11 cellular contexts compared by ENCODE assay signal in genomic region chr3:114336122-114336697, GRCh38. TPM values are rescaled to one million over a fixed set of nuclear protein-coding genes. Genes with fewer than 3 reads are reported as not detected.
DNase-seq lines count a peak whose midpoint lies in the region; ATAC-seq and TF ChIP-seq lines count a peak whose summit lies in the region.
"Had no signal": no experiment of that assay in that cellular context is flagged by ENCODE, and none has a peak within 500 bp of the region (broad histone marks: within the 10 kb centered on the region; RNA-seq: fewer than 3 reads in every experiment).

No MANE protein-coding gene starts in this region.

- H3K27ac Mint-ChIP-seq in activated CD4-positive, alpha-beta memory T cell treated with anti-CD3 and anti-CD28 coated beads for 36 hours, result peak overlapping the region; percentile 70
- H3K27ac Mint-ChIP-seq in activated CD4-positive, alpha-beta memory T cell treated with anti-CD3 and anti-CD28 coated beads, Interleukin-2, amount 10 ng/mL, durations not matched to agents 7 days and 5 days, result no peak overlapping the region
- peak overlapping the region; percentile 100 for H3K27ac Mint-ChIP-seq in stimulated activated memory B cell treated with anti-CD40 and anti-IgM and Interleukin-4, amounts not matched to agents 10 μg/mL and 1 μg/mL and 100 μg/mL, for 72 hours

- H3K9me3 Mint-ChIP-seq in activated CD4-positive, alpha-beta memory T cell treated with anti-CD3 and anti-CD28 coated beads for 36 hours, result no peaks in the 10 kb centered on the region
- peaks cover 6% of the 10 kb centered on the region for H3K9me3 Mint-ChIP-seq in activated CD4-positive, alpha-beta memory T cell treated with anti-CD3 and anti-CD28 coated beads, Interleukin-2, amount 10 ng/mL, durations not matched to agents 7 days and 5 days
- H3K9me3 Mint-ChIP-seq in stimulated activated memory B cell treated with anti-CD40 and anti-IgM and Interleukin-4, amounts not matched to agents 10 μg/mL and 1 μg/mL and 100 μg/mL, for 72 hours, result no peaks in the 10 kb centered on the region

- POLR2A ChIA-PET in activated CD4-positive, alpha-beta memory T cell treated with anti-CD3 and anti-CD28 coated beads for 36 hours (lab: Charles Lee), result interaction anchor here (1.3 kb wide), 1 partner anchor 29 kb away, joined by 5 read pairs; no protein-coding TSS in a partner anchor
- POLR2A ChIA-PET in activated CD4-positive, alpha-beta memory T cell treated with anti-CD3 and anti-CD28 coated beads, Interleukin-2, amount 10 ng/mL, durations not matched to agents 7 days and 5 days (lab: Charles Lee), result interaction anchor here (1.1 to 2.4 kb wide), 2 partner anchors 28 to 123 kb away, joined by 3 to 6 read pairs; no protein-coding TSS in a partner anchor

- peak; percentile 14 for TF ChIP-seq CTCF in epithelial cell of esophagus (IDR thresholded peaks at IDR 0.05; ENCODE audit: insufficient read depth, low read depth, low read length, missing control alignments)

- H3K36me3 Mint-ChIP-seq in activated CD4-positive, alpha-beta memory T cell treated with anti-CD3 and anti-CD28 coated beads for 36 hours, result peaks cover 12% of the 10 kb centered on the region
- peaks cover 11% of the 10 kb centered on the region for H3K36me3 Mint-ChIP-seq in activated CD4-positive, alpha-beta memory T cell treated with anti-CD3 and anti-CD28 coated beads, Interleukin-2, amount 10 ng/mL, durations not matched to agents 7 days and 5 days (ENCODE audit: low read depth)
- peaks cover 69% of the 10 kb centered on the region for H3K36me3 Mint-ChIP-seq in stimulated activated memory B cell treated with anti-CD40 and anti-IgM and Interleukin-4, amounts not matched to agents 10 μg/mL and 1 μg/mL and 100 μg/mL, for 72 hours

- no peak for ATAC-seq in stimulated activated memory B cell treated with anti-CD40 and anti-IgM and Interleukin-4, amounts not matched to agents 10 μg/mL and 1 μg/mL and 100 μg/mL, for 72 hours
- no peak for ATAC-seq in HG02884 (IDR thresholded peaks at IDR 0.05; ENCODE audit: unreplicated experiment)

- DNase-seq in activated CD4-positive, alpha-beta memory T cell treated with anti-CD3 and anti-CD28 coated beads for 36 hours, result no peak
- no peak for DNase-seq in activated CD4-positive, alpha-beta memory T cell treated with anti-CD3 and anti-CD28 coated beads, Interleukin-2, amount 10 ng/mL, durations not matched to agents 7 days and 5 days
- peak; percentile 21 for DNase-seq in OCI-M1 (lab: John Stamatoyannopoulos, UW)
- DNase-seq in epithelial cell of esophagus (ENCODE audit: low read depth), result no peak
- no peak for DNase-seq in NCI-H510A treated with DMSO at 0.1 percent for 48 hours (lab: John Stamatoyannopoulos, UW)
- DNase-seq in AG20443 (ENCODE audit: low spot score), result no peak
- DNase-seq: activated CD4-positive, alpha-beta T cell treated with anti-CD3 and anti-CD28 coated beads, Interleukin-2, amount 50 U/mL, for 48 hours; NCI-H146 had no signal

- H3K4me3 Mint-ChIP-seq in activated CD4-positive, alpha-beta memory T cell treated with anti-CD3 and anti-CD28 coated beads for 36 hours, result no peak overlapping the region
- no peak overlapping the region for H3K4me3 Mint-ChIP-seq in activated CD4-positive, alpha-beta memory T cell treated with anti-CD3 and anti-CD28 coated beads, Interleukin-2, amount 10 ng/mL, durations not matched to agents 7 days and 5 days
- H3K4me3 Mint-ChIP-seq in stimulated activated memory B cell treated with anti-CD40 and anti-IgM and Interleukin-4, amounts not matched to agents 10 μg/mL and 1 μg/mL and 100 μg/mL, for 72 hours, result no peak overlapping the region

- intact Hi-C loops in activated CD4-positive, alpha-beta memory T cell treated with anti-CD3 and anti-CD28 coated beads for 36 hours (cut with micrococcal nuclease), result loop anchor here (5.0 kb wide), 1 partner anchor 589 kb away; the partner anchor contains the start of genes ATP6V1A and NAA50

- H3K4me1 Mint-ChIP-seq in activated CD4-positive, alpha-beta memory T cell treated with anti-CD3 and anti-CD28 coated beads for 36 hours (ENCODE audit: low read depth), result peaks cover 75% of the 10 kb centered on the region
- peaks cover 59% of the 10 kb centered on the region for H3K4me1 Mint-ChIP-seq in activated CD4-positive, alpha-beta memory T cell treated with anti-CD3 and anti-CD28 coated beads, Interleukin-2, amount 10 ng/mL, durations not matched to agents 7 days and 5 days
- peaks cover 53% of the 10 kb centered on the region for H3K4me1 Mint-ChIP-seq in stimulated activated memory B cell treated with anti-CD40 and anti-IgM and Interleukin-4, amounts not matched to agents 10 μg/mL and 1 μg/mL and 100 μg/mL, for 72 hours

- no peaks in the 10 kb centered on the region for H3K27me3 Mint-ChIP-seq in activated CD4-positive, alpha-beta memory T cell treated with anti-CD3 and anti-CD28 coated beads for 36 hours
- no peaks in the 10 kb centered on the region for H3K27me3 Mint-ChIP-seq in activated CD4-positive, alpha-beta memory T cell treated with anti-CD3 and anti-CD28 coated beads, Interleukin-2, amount 10 ng/mL, durations not matched to agents 7 days and 5 days
- no peaks in the 10 kb centered on the region for H3K27me3 Mint-ChIP-seq in stimulated activated memory B cell treated with anti-CD40 and anti-IgM and Interleukin-4, amounts not matched to agents 10 μg/mL and 1 μg/mL and 100 μg/mL, for 72 hours

- CTCF ChIA-PET in activated CD4-positive, alpha-beta memory T cell treated with anti-CD3 and anti-CD28 coated beads for 36 hours (lab: Charles Lee), result interaction anchor here (0.6 to 4.7 kb wide), 14 partner anchors 12 to 276 kb away, joined by 3 to 34 read pairs (median 4); partner anchors contain the start of gene TIGIT
- CTCF ChIA-PET in activated CD4-positive, alpha-beta memory T cell treated with anti-CD3 and anti-CD28 coated beads, Interleukin-2, amount 10 ng/mL, durations not matched to agents 7 days and 5 days (lab: Charles Lee), result interaction anchor here (1.3 to 2.7 kb wide), 5 partner anchors 12 to 123 kb away, joined by 3 to 10 read pairs (median 6); no protein-coding TSS in a partner anchor

- H3K4me3 ChIP-seq in epithelial cell of esophagus (ENCODE audit: low read length), result no peak overlapping the region

RNA-seq across cellular contexts. Expression of gene TIGIT, which starts 42.4 kb away (rescaled TPM):
- total RNA-seq in activated CD4-positive, alpha-beta memory T cell treated with anti-CD3 and anti-CD28 coated beads for 36 hours, result 10 to 100 TPM; 57.0 to 63.8 TPM
- 10 to 100 TPM; 29.8 to 30.4 TPM for total RNA-seq in activated CD4-positive, alpha-beta memory T cell treated with anti-CD3 and anti-CD28 coated beads, Interleukin-2, amount 10 ng/mL, durations not matched to agents 7 days and 5 days
- total RNA-seq: skeletal muscle tissue had no signal
